14 cellular contexts compared by ENCODE assay signal in the genomic region with DNA sequence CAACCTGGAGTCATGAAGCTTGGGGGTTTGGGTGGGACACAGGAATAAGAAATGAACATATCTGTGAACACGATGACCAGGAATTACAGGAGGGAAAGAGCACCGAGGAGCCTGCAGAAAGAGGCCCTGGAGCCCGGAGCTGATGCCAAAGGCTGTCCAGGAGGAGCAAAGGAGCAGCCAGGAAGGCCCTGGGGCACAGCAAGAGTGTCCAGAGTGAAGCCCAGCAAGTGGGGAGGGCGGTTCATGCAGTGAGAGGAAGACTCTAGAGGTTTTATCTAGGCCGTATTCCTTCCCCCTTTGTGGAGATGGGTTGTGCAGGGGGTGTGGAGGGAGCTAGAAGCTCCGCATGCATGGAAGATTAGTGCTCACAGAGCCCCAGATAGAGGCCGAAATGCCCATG.
DNase-seq lines count a peak whose midpoint lies in the region; ATAC-seq, FAIRE-seq and TF ChIP-seq lines count a peak whose summit lies in the region.
"Had no signal": no experiment of that assay in that cellular context is flagged by ENCODE, and none has a peak within 500 bp of the region (broad histone marks: within the 10 kb centered on the region; RNA-seq: fewer than 3 reads in every experiment).

No MANE protein-coding gene starts in this region.

- intact Hi-C loops in activated T-helper 2 cell treated with anti-CD3 and anti-CD28 coated beads, Interferon-gamma antibody, Interleukin-2, Interleukin-4, amounts not matched to agents 10 μg/mL and 5 μg/mL and 100 μg/mL, durations not matched to agents 14 hours and 24 hours and 36 hours (cut with micrococcal nuclease) = loop anchor here (5.0 kb wide), 1 partner anchor 96 kb away; no protein-coding TSS in a partner anchor
- intact Hi-C loops in natural killer cell (cut with micrococcal nuclease) = loop anchor here (5.0 kb wide), 1 partner anchor 321 kb away; no protein-coding TSS in a partner anchor

- no peak for TF ChIP-seq CTCF in nephron (IDR thresholded peaks at IDR 0.05; ENCODE audit: unreplicated experiment in 3 of 3)
- no peak for TF ChIP-seq CTCF in natural killer cell (IDR thresholded peaks at IDR 0.05)

- no peak overlapping the region for H3K27ac Mint-ChIP-seq in activated naive CD8-positive, alpha-beta T cell
- no peak overlapping the region for H3K27ac Mint-ChIP-seq in activated naive CD8-positive, alpha-beta T cell treated with anti-CD3 and anti-CD28 coated beads for 36 hours
- H3K27ac Mint-ChIP-seq in activated T-helper 2 cell treated with anti-CD3 and anti-CD28 coated beads, Interferon-gamma antibody, Interleukin-2, Interleukin-4, amounts not matched to agents 10 μg/mL and 5 μg/mL and 100 μg/mL, durations not matched to agents 14 hours and 24 hours and 36 hours = peak overlapping the region; percentile 75
- H3K27ac Mint-ChIP-seq in nephron (peak overlapping the region in 2 of 3 experiments; percentile 57 to 85), natural killer cell (no peak overlapping the region)

- no peaks in the 10 kb centered on the region for H3K36me3 Mint-ChIP-seq in activated naive CD8-positive, alpha-beta T cell
- no peaks in the 10 kb centered on the region for H3K36me3 Mint-ChIP-seq in activated naive CD8-positive, alpha-beta T cell treated with anti-CD3 and anti-CD28 coated beads for 36 hours
- H3K36me3 Mint-ChIP-seq in activated T-helper 2 cell treated with anti-CD3 and anti-CD28 coated beads, Interferon-gamma antibody, Interleukin-2, Interleukin-4, amounts not matched to agents 10 μg/mL and 5 μg/mL and 100 μg/mL, durations not matched to agents 14 hours and 24 hours and 36 hours (ENCODE audit: low read depth) = no peaks in the 10 kb centered on the region
- no peaks in the 10 kb centered on the region for H3K36me3 Mint-ChIP-seq in nephron (ENCODE audit: low read depth)
- H3K36me3 Mint-ChIP-seq in natural killer cell = no peaks in the 10 kb centered on the region

- peak overlapping the region; percentile 6 for H3K4me3 Mint-ChIP-seq in activated naive CD8-positive, alpha-beta T cell
- no peak overlapping the region for H3K4me3 Mint-ChIP-seq in activated naive CD8-positive, alpha-beta T cell treated with anti-CD3 and anti-CD28 coated beads for 36 hours
- H3K4me3 Mint-ChIP-seq in activated T-helper 2 cell treated with anti-CD3 and anti-CD28 coated beads, Interferon-gamma antibody, Interleukin-2, Interleukin-4, amounts not matched to agents 10 μg/mL and 5 μg/mL and 100 μg/mL, durations not matched to agents 14 hours and 24 hours and 36 hours (ENCODE audit: low read depth) = no peak overlapping the region
- H3K4me3 Mint-ChIP-seq in nephron (no peak overlapping the region), natural killer cell (no peak overlapping the region)
- H3K4me3 Mint-ChIP-seq: H9 had no signal

- H3K9me3 Mint-ChIP-seq in activated naive CD8-positive, alpha-beta T cell (ENCODE audit: low read depth) = no peaks in the 10 kb centered on the region
- no peaks in the 10 kb centered on the region for H3K9me3 Mint-ChIP-seq in activated naive CD8-positive, alpha-beta T cell treated with anti-CD3 and anti-CD28 coated beads for 36 hours
- no peaks in the 10 kb centered on the region for H3K9me3 Mint-ChIP-seq in activated T-helper 2 cell treated with anti-CD3 and anti-CD28 coated beads, Interferon-gamma antibody, Interleukin-2, Interleukin-4, amounts not matched to agents 10 μg/mL and 5 μg/mL and 100 μg/mL, durations not matched to agents 14 hours and 24 hours and 36 hours
- H3K9me3 Mint-ChIP-seq in nephron = no peaks in the 10 kb centered on the region
- no peaks in the 10 kb centered on the region for H3K9me3 Mint-ChIP-seq in natural killer cell
- H3K9me3 Mint-ChIP-seq: H9 had no signal

- FAIRE-seq in frontal cortex (lab: Jason Lieb, UNC) = no peak

- no peak for ATAC-seq in natural killer cell
- ATAC-seq: PC-3 had no signal

- peaks cover 23% of the 10 kb centered on the region for H3K4me1 Mint-ChIP-seq in activated naive CD8-positive, alpha-beta T cell (ENCODE audit: low read depth)
- H3K4me1 Mint-ChIP-seq in activated naive CD8-positive, alpha-beta T cell treated with anti-CD3 and anti-CD28 coated beads for 36 hours = peaks cover 23% of the 10 kb centered on the region
- H3K4me1 Mint-ChIP-seq in activated T-helper 2 cell treated with anti-CD3 and anti-CD28 coated beads, Interferon-gamma antibody, Interleukin-2, Interleukin-4, amounts not matched to agents 10 μg/mL and 5 μg/mL and 100 μg/mL, durations not matched to agents 14 hours and 24 hours and 36 hours (ENCODE audit: low read depth) = peaks cover 48% of the 10 kb centered on the region
- peaks cover 69% of the 10 kb centered on the region for H3K4me1 Mint-ChIP-seq in nephron
- H3K4me1 Mint-ChIP-seq in natural killer cell = peaks cover 0 to 7% of the 10 kb centered on the region in 2 donors

- H3K27me3 Mint-ChIP-seq in activated naive CD8-positive, alpha-beta T cell = peaks cover 10% of the 10 kb centered on the region
- H3K27me3 Mint-ChIP-seq in activated naive CD8-positive, alpha-beta T cell treated with anti-CD3 and anti-CD28 coated beads for 36 hours = peaks cover 15% of the 10 kb centered on the region
- no peaks in the 10 kb centered on the region for H3K27me3 Mint-ChIP-seq in activated T-helper 2 cell treated with anti-CD3 and anti-CD28 coated beads, Interferon-gamma antibody, Interleukin-2, Interleukin-4, amounts not matched to agents 10 μg/mL and 5 μg/mL and 100 μg/mL, durations not matched to agents 14 hours and 24 hours and 36 hours (ENCODE audit: low read depth)
- H3K27me3 Mint-ChIP-seq in nephron (ENCODE audit: low read depth) (peaks cover 24% of the 10 kb centered on the region), natural killer cell (ENCODE audit: low read depth in 2 of 2) (peaks cover 33 to 36% of the 10 kb centered on the region in 2 donors)

- no peak for DNase-seq in activated naive CD8-positive, alpha-beta T cell treated with anti-CD3 and anti-CD28 coated beads for 36 hours
- DNase-seq in activated T-helper 2 cell treated with anti-CD3 and anti-CD28 coated beads, Interferon-gamma antibody, Interleukin-2, Interleukin-4, amounts not matched to agents 10 μg/mL and 5 μg/mL and 100 μg/mL, durations not matched to agents 14 hours and 24 hours and 36 hours (ENCODE audit: low spot score) = no peak
- no peak for DNase-seq in NCI-H1417 treated with DMSO at 0.1 percent for 48 hours (lab: John Stamatoyannopoulos, UW)
- DNase-seq in frontal cortex (ENCODE audit: low spot score in 2 of 2) = no peak
- no peak for DNase-seq in natural killer cell
- DNase-seq: COR-L47, DMS153, H9, NCI-H1048, NCI-H146, NCI-H2081, PC-3 had no signal

Comparison
In these comparisons a context has a peak if more than half of its experiments do, and no peak if none do; other contexts are left out.
1. H3K27ac Mint-ChIP-seq: peak in activated T-helper 2 cell treated with anti-CD3 and anti-CD28 coated beads, Interferon-gamma antibody, Interleukin-2, Interleukin-4, amounts not matched to agents 10 μg/mL and 5 μg/mL and 100 μg/mL, durations not matched to agents 14 hours and 24 hours and 36 hours (single experiment) and nephron (2 of 3); none in activated naive CD8-positive, alpha-beta T cell (single experiment), activated naive CD8-positive, alpha-beta T cell treated with anti-CD3 and anti-CD28 coated beads for 36 hours (single experiment) and natural killer cell (0 of 2).